ENCODE assay signal across 8 cellular contexts in genomic region chr1:212791261-212791675, GRCh38. TPM values are rescaled to one million over a fixed set of nuclear protein-coding genes. Genes with fewer than 3 reads are reported as not detected.
A peak's percentile ranks its signal among the peaks of the same experiment; 100 is the strongest.
DNase-seq lines count a peak whose midpoint lies in the region; ATAC-seq, FAIRE-seq and TF ChIP-seq lines count a peak whose summit lies in the region.

No MANE protein-coding gene starts in this region.

- no peaks in the 10 kb centered on the region for H3K9me3 ChIP-seq in AG04450 (ENCODE audit: control insufficient read depth, insufficient read depth, low read length)
- no peaks in the 10 kb centered on the region for H3K9me3 ChIP-seq in iPS-18c (ENCODE audit: control insufficient read depth, insufficient read depth, low read length)

- peak overlapping the region; percentile 93 to 98 for H3K4me3 Mint-ChIP-seq in stimulated activated naive B cell treated with anti-CD40 and anti-IgM and Interleukin-4, amounts not matched to agents 10 μg/mL and 1 μg/mL and 100 μg/mL, for 72 hours

- peak; percentile 31 for ATAC-seq in HG02840 (IDR thresholded peaks at IDR 0.05; ENCODE audit: low FRiP score, unreplicated experiment)
- ATAC-seq in stimulated activated naive B cell treated with anti-CD40 and anti-IgM and Interleukin-4, amounts not matched to agents 10 μg/mL and 1 μg/mL and 100 μg/mL, for 72 hours (replicated peaks): peak; percentile 42 to 52

- FAIRE-seq in GM12892 (lab: Jason Lieb, UNC): no peak

- H3K4me3 ChIP-seq in AG04450 (ENCODE audit: low read depth, low read length) (peak overlapping the region; percentile 98), iPS-18c (ENCODE audit: insufficient read depth, low read depth, low read length) (peak overlapping the region; percentile 78)

- POLR2A ChIA-PET in AG04450 (lab: Yijun Ruan, JAX): interaction anchor here (1.0 to 1.4 kb wide), 4 partner anchors 123 to 223 kb away, joined by 3 to 6 read pairs (median 4); partner anchors contain the start of gene ATF3

- H3K27ac Mint-ChIP-seq in stimulated activated naive B cell treated with anti-CD40 and anti-IgM and Interleukin-4, amounts not matched to agents 10 μg/mL and 1 μg/mL and 100 μg/mL, for 72 hours: peak overlapping the region; percentile 99

- peaks cover 5 to 9% of the 10 kb centered on the region in 2 donors for H3K9me3 Mint-ChIP-seq in stimulated activated naive B cell treated with anti-CD40 and anti-IgM and Interleukin-4, amounts not matched to agents 10 μg/mL and 1 μg/mL and 100 μg/mL, for 72 hours

- CTCF ChIA-PET in AG04450 (lab: Charles Lee): interaction anchor here (0.7 to 2.7 kb wide), 6 partner anchors 9 to 335 kb away, joined by 3 to 20 read pairs (median 6); no protein-coding TSS in a partner anchor

- DNase-seq in AG04450 (ENCODE audit: low read depth, low spot score) (no peak), GM12892 (ENCODE audit: insufficient read length) (peak; percentile 42), NCI-H2107 treated with DMSO at 0.1 percent for 48 hours (lab: John Stamatoyannopoulos, UW; ENCODE audit: unreplicated experiment) (peak; percentile 66), amniotic epithelial cell (ENCODE audit: low read depth) (peak; percentile 87)
- DNase-seq in stimulated activated naive B cell treated with anti-CD40 and anti-IgM and Interleukin-4, amounts not matched to agents 10 μg/mL and 1 μg/mL and 100 μg/mL, for 72 hours: no peak
- DNase-seq in effector CD4-positive, alpha-beta T cell: no peak

- H3K27ac ChIP-seq in AG04450 (ENCODE audit: low read depth, low read length): peak overlapping the region; percentile 21

- TF ChIP-seq POLR2A in GM12892 (IDR thresholded peaks at IDR 0.05; ENCODE audit: low read depth, low read length): no peak

- H3K27me3 Mint-ChIP-seq in stimulated activated naive B cell treated with anti-CD40 and anti-IgM and Interleukin-4, amounts not matched to agents 10 μg/mL and 1 μg/mL and 100 μg/mL, for 72 hours: no peaks in the 10 kb centered on the region

- no peaks in the 10 kb centered on the region for H3K27me3 ChIP-seq in AG04450 (ENCODE audit: control insufficient read depth, insufficient read depth, low read length)

- H3K4me1 Mint-ChIP-seq in stimulated activated naive B cell treated with anti-CD40 and anti-IgM and Interleukin-4, amounts not matched to agents 10 μg/mL and 1 μg/mL and 100 μg/mL, for 72 hours: peaks cover 16 to 33% of the 10 kb centered on the region in 2 donors

- no peak for TF ChIP-seq CTCF in AG04450 (IDR thresholded peaks at IDR 0.05; ENCODE audit: low read depth, low read length)

- peaks cover 11 to 19% of the 10 kb centered on the region in 2 donors for H3K36me3 Mint-ChIP-seq in stimulated activated naive B cell treated with anti-CD40 and anti-IgM and Interleukin-4, amounts not matched to agents 10 μg/mL and 1 μg/mL and 100 μg/mL, for 72 hours

RNA-seq across cellular contexts. Expression of gene NSL1, which starts 0.3 kb away (rescaled TPM):
- 26.7 and 33.8 TPM in 2 replicates for polyA plus RNA-seq in AG04450 (2011; rRNA removed)
- 12.8 and 13.7 TPM in 2 replicates for polyA minus RNA-seq in AG04450 (2011; rRNA and poly(A)+ RNA removed)
- polyA plus RNA-seq in GM12892 (2012; ENCODE audit: missing spikeins): 27.5 TPM

RNA-seq across cellular contexts. Expression of gene TATDN3, which starts 0.4 kb away (rescaled TPM):
- polyA plus RNA-seq in AG04450 (2011; rRNA removed): 12.4 and 16.3 TPM in 2 replicates
- polyA minus RNA-seq in AG04450 (2011; rRNA and poly(A)+ RNA removed): 4.0 and 7.9 TPM in 2 replicates
- polyA plus RNA-seq in GM12892 (2012; ENCODE audit: missing spikeins): 15.0 TPM

RNA-seq across cellular contexts. Expression of gene SPATA45, which starts 56.2 kb away (rescaled TPM):
- polyA plus RNA-seq in AG04450 (2011; rRNA removed): not detected in 2 replicates
- polyA minus RNA-seq in AG04450 (2011; rRNA and poly(A)+ RNA removed): not detected in 2 replicates
- polyA plus RNA-seq in GM12892 (2012; ENCODE audit: missing spikeins): not detected

Comparison
In these comparisons a context has a peak if more than half of its experiments do, and no peak if none do; other contexts are left out.
1. DNase-seq: peak in GM12892 (single experiment), NCI-H2107 treated with DMSO at 0.1 percent for 48 hours (single experiment) and amniotic epithelial cell (single experiment); none in AG04450 (single experiment), stimulated activated naive B cell treated with anti-CD40 and anti-IgM and Interleukin-4, amounts not matched to agents 10 μg/mL and 1 μg/mL and 100 μg/mL, for 72 hours (single experiment) and effector CD4-positive, alpha-beta T cell (single experiment).